13 cellular contexts compared by ENCODE assay signal in genomic region chr17:55693244-55694216, GRCh38. TPM values are rescaled to one million over a fixed set of nuclear protein-coding genes. Genes with fewer than 3 reads are reported as not detected.
A peak's percentile ranks its signal among the peaks of the same experiment; 100 is the strongest.
DNase-seq lines count a peak whose midpoint lies in the region.
"Had no signal": no experiment of that assay in that cellular context is flagged by ENCODE, and none has a peak within 500 bp of the region (broad histone marks: within the 10 kb centered on the region; RNA-seq: fewer than 3 reads in every experiment).

No MANE protein-coding gene starts in this region.

- H3K27me3 ChIP-seq in MG63 (peaks cover 2% of the 10 kb centered on the region; the same call in 1 of the 2 replicates), muscle layer of duodenum (ENCODE audit: low read depth, low read length) (no peaks in the 10 kb centered on the region)

- H3K4me3 ChIP-seq in MG63 (no peak overlapping the region), muscle layer of duodenum (ENCODE audit: low read depth in 1 of 2, low read length in 2 of 2) (no peak overlapping the region)
- H3K4me3 ChIP-seq: GM23338 had no signal

- H3K9me3 ChIP-seq in MG63 (no peaks in the 10 kb centered on the region), muscle layer of duodenum (ENCODE audit: control insufficient read depth in 1 of 2, low read length in 2 of 2) (no peaks in the 10 kb centered on the region)

- peak overlapping the region; percentile 21 for H3K27ac ChIP-seq in muscle layer of duodenum (ENCODE audit: low read length)

- peaks cover 8 to 21% of the 10 kb centered on the region in 2 donors for H3K4me1 ChIP-seq in muscle layer of duodenum (ENCODE audit: control insufficient read depth in 1 of 2, insufficient read depth in 2 of 2, low read length in 2 of 2)

- peak; percentile 43 for DNase-seq in AG08396 (ENCODE audit: low spot score)
- DNase-seq in MG63 = peak; percentile 33
- peak; percentile 75 for DNase-seq in fibroblast of peridontal ligament (ENCODE audit: extremely low read depth)
- no peak for DNase-seq in middle frontal gyrus (ENCODE audit: extremely low spot score, low spot score)
- no peak for DNase-seq in SW 1271 (lab: John Stamatoyannopoulos, UW)
- no peak for DNase-seq in superior temporal gyrus (ENCODE audit: extremely low spot score)
- no peak for DNase-seq in NCI-H345 treated with DMSO at 0.1 percent for 48 hours (lab: John Stamatoyannopoulos, UW; ENCODE audit: unreplicated experiment)
- DNase-seq: activated CD4-positive, alpha-beta T cell treated with anti-CD3 and anti-CD28 coated beads for 4 hours; activated gamma-delta T cell treated with Interleukin-2 at 50 U/mL for 16 hours; C1 segment of cervical spinal cord; NCI-H526 treated with DMSO at 0.1 percent for 48 hours had no signal

- H3K36me3 ChIP-seq in MG63 = no peaks in the 10 kb centered on the region
- H3K36me3 ChIP-seq in muscle layer of duodenum (ENCODE audit: control insufficient read depth in 1 of 2, insufficient read depth in 2 of 2, low read length in 2 of 2) = no peaks in the 10 kb centered on the region

RNA-seq across cellular contexts. Expression of gene TMEM100, which starts 29.1 kb away (rescaled TPM):
- total RNA-seq in MG63 (2014; rRNA removed; shearing (Covaris generic); ENCODE audit: low replicate concordance) = not detected in 2 replicates

RNA-seq across cellular contexts. Expression of gene PCTP, which starts 57.3 kb away (rescaled TPM):
- 11.3 and 21.4 TPM in 2 replicates for total RNA-seq in MG63 (2014; rRNA removed; shearing (Covaris generic); ENCODE audit: low replicate concordance)

Comparison
In these comparisons a context has a peak if more than half of its experiments do, and no peak if none do; other contexts are left out.
1. DNase-seq: peak in AG08396 (single experiment), MG63 (single experiment) and fibroblast of peridontal ligament (single experiment); none in middle frontal gyrus (single experiment), SW 1271 (0 of 2), superior temporal gyrus (single experiment) and NCI-H345 treated with DMSO at 0.1 percent for 48 hours (single experiment).